Comparison of ENCODE assay signal across 11 cellular contexts in genomic region chr17:75900691-75901533, GRCh38.
"Had no signal": no experiment of that assay in that cellular context is flagged by ENCODE, and none has a peak within 500 bp of the region (broad histone marks: within the 10 kb centered on the region; RNA-seq: fewer than 3 reads in every experiment).

No MANE protein-coding gene starts in this region.

- H3K36me3 ChIP-seq: breast epithelium had no signal

- H3K27ac ChIP-seq: breast epithelium, gastroesophageal sphincter, parathyroid adenoma had no signal

- FAIRE-seq: keratinocyte, small intestine had no signal

- ATAC-seq: gastroesophageal sphincter had no signal

- H3K9me3 ChIP-seq: breast epithelium, gastroesophageal sphincter had no signal

- H3K4me3 ChIP-seq: breast epithelium, gastroesophageal sphincter had no signal

- DNase-seq: activated CD4-positive, alpha-beta T cell treated with anti-CD3 and anti-CD28 coated beads, Interleukin-2, amount 50 U/mL, for 1 hour; activated effector memory CD4-positive, alpha-beta T cell treated with Interleukin-2 at 50 U/mL for 16 hours; activated naive CD8-positive, alpha-beta T cell treated with anti-CD3 and anti-CD28 coated beads, Interleukin-2, amount 10 ng/mL, durations not matched to agents 7 days and 5 days; anterior cingulate cortex; dermis blood vessel endothelial cell; retina; small intestine had no signal

- H3K27me3 ChIP-seq: breast epithelium, gastroesophageal sphincter had no signal

- H2AFZ ChIP-seq: parathyroid adenoma had no signal

- H3K9ac ChIP-seq: parathyroid adenoma had no signal
